ENCODE assay signal across 19 cellular contexts in genomic region chr14:93230539-93230938, GRCh38. TPM values are rescaled to one million over a fixed set of nuclear protein-coding genes. Genes with fewer than 3 reads are reported as not detected.
DNase-seq lines count a peak whose midpoint lies in the region; ATAC-seq and TF ChIP-seq lines count a peak whose summit lies in the region.
"Had no signal": no experiment of that assay in that cellular context is flagged by ENCODE, and none has a peak within 500 bp of the region (broad histone marks: within the 10 kb centered on the region; RNA-seq: fewer than 3 reads in every experiment).

No MANE protein-coding gene starts in this region.

- H3K27ac ChIP-seq in HEK293 (ENCODE audit: extremely low read depth, low read depth, low read length), result no peak overlapping the region
- H3K27ac ChIP-seq: esophagus squamous epithelium, heart right ventricle, parathyroid adenoma, stomach, uterus had no signal

- peaks cover 22% of the 10 kb centered on the region for H3K36me3 Mint-ChIP-seq in activated naive CD4-positive, alpha-beta T cell treated with anti-CD3 and anti-CD28 coated beads for 36 hours (ENCODE audit: low read depth)
- H3K36me3 Mint-ChIP-seq in activated naive CD4-positive, alpha-beta T cell treated with anti-CD3 and anti-CD28 coated beads, Interleukin-2, amount 10 ng/mL, durations not matched to agents 7 days and 5 days, result peaks cover 23% of the 10 kb centered on the region
- H3K36me3 Mint-ChIP-seq in endothelial cell (ENCODE audit: low read depth, unreplicated experiment), result peaks cover 23% of the 10 kb centered on the region
- H3K36me3 Mint-ChIP-seq in stimulated activated naive B cell treated with anti-CD40 and anti-IgM and Interleukin-4, amounts not matched to agents 10 μg/mL and 1 μg/mL and 100 μg/mL, for 72 hours, result peaks cover 29 to 47% of the 10 kb centered on the region in 2 donors

- no peaks in the 10 kb centered on the region for H3K9me3 ChIP-seq in HEK293 (ENCODE audit: control insufficient read depth, insufficient read depth, low read depth, low read length)
- H3K9me3 ChIP-seq: esophagus squamous epithelium, heart right ventricle, stomach, uterus had no signal

- no peaks in the 10 kb centered on the region for H3K9me3 Mint-ChIP-seq in activated naive CD4-positive, alpha-beta T cell treated with anti-CD3 and anti-CD28 coated beads for 36 hours
- H3K9me3 Mint-ChIP-seq in activated naive CD4-positive, alpha-beta T cell treated with anti-CD3 and anti-CD28 coated beads, Interleukin-2, amount 10 ng/mL, durations not matched to agents 7 days and 5 days, result no peaks in the 10 kb centered on the region
- no peaks in the 10 kb centered on the region for H3K9me3 Mint-ChIP-seq in endothelial cell (ENCODE audit: unreplicated experiment)
- H3K9me3 Mint-ChIP-seq in stimulated activated naive B cell treated with anti-CD40 and anti-IgM and Interleukin-4, amounts not matched to agents 10 μg/mL and 1 μg/mL and 100 μg/mL, for 72 hours, result peaks cover 0 to 4% of the 10 kb centered on the region in 2 donors

- no peak for ATAC-seq in stimulated activated naive B cell treated with anti-CD40 and anti-IgM and Interleukin-4, amounts not matched to agents 10 μg/mL and 1 μg/mL and 100 μg/mL, for 72 hours (replicated peaks)

- H3K27me3 Mint-ChIP-seq in activated naive CD4-positive, alpha-beta T cell treated with anti-CD3 and anti-CD28 coated beads for 36 hours (ENCODE audit: low read depth), result peaks cover 9% of the 10 kb centered on the region
- H3K27me3 Mint-ChIP-seq in activated naive CD4-positive, alpha-beta T cell treated with anti-CD3 and anti-CD28 coated beads, Interleukin-2, amount 10 ng/mL, durations not matched to agents 7 days and 5 days, result peaks cover 54% of the 10 kb centered on the region
- peaks cover 4% of the 10 kb centered on the region for H3K27me3 Mint-ChIP-seq in endothelial cell (ENCODE audit: unreplicated experiment)
- H3K27me3 Mint-ChIP-seq in stimulated activated naive B cell treated with anti-CD40 and anti-IgM and Interleukin-4, amounts not matched to agents 10 μg/mL and 1 μg/mL and 100 μg/mL, for 72 hours, result peaks cover 17 to 18% of the 10 kb centered on the region in 2 donors

- no peak overlapping the region for H3K4me3 ChIP-seq in HEK293 (ENCODE audit: low read depth, low read length)
- H3K4me3 ChIP-seq: smooth muscle cell had no signal

- peaks cover 14 to 38% of the 10 kb centered on the region in 2 experiments for H3K36me3 ChIP-seq in HEK293 (ENCODE audit: control insufficient read depth in 2 of 2, insufficient read depth in 1 of 2, low read length in 2 of 2)
- H3K36me3 ChIP-seq: uterus had no signal

- peaks cover 15% of the 10 kb centered on the region for H3K4me1 Mint-ChIP-seq in activated naive CD4-positive, alpha-beta T cell treated with anti-CD3 and anti-CD28 coated beads for 36 hours (ENCODE audit: low read depth)
- H3K4me1 Mint-ChIP-seq in activated naive CD4-positive, alpha-beta T cell treated with anti-CD3 and anti-CD28 coated beads, Interleukin-2, amount 10 ng/mL, durations not matched to agents 7 days and 5 days, result peaks cover 10% of the 10 kb centered on the region
- no peaks in the 10 kb centered on the region for H3K4me1 Mint-ChIP-seq in endothelial cell (ENCODE audit: unreplicated experiment)
- peaks cover 15 to 23% of the 10 kb centered on the region in 2 donors for H3K4me1 Mint-ChIP-seq in stimulated activated naive B cell treated with anti-CD40 and anti-IgM and Interleukin-4, amounts not matched to agents 10 μg/mL and 1 μg/mL and 100 μg/mL, for 72 hours

- TF ChIP-seq CTCF in HEK293 (tag by site-specific recombination; IDR thresholded peaks at IDR 0.05) (no peak), endothelial cell (IDR thresholded peaks at IDR 0.05; ENCODE audit: unreplicated experiment) (no peak)

- 0 out of 2 replicates have a peak, but pooled peaks cover 3% of the 10 kb centered on the region for H3K4me1 ChIP-seq in HEK293 (ENCODE audit: control insufficient read depth, insufficient read depth, low read length)
- H3K4me1 ChIP-seq: uterus had no signal

- CTCF ChIA-PET in activated naive CD4-positive, alpha-beta T cell treated with anti-CD3 and anti-CD28 coated beads for 36 hours (lab: Charles Lee), result interaction anchor here (1.2 kb wide), 1 partner anchor 23 kb away, joined by 3 read pairs; the partner anchor contains the start of genes GON7 and UBR7
- CTCF ChIA-PET in activated naive CD4-positive, alpha-beta T cell treated with anti-CD3 and anti-CD28 coated beads, Interleukin-2, amount 10 ng/mL, durations not matched to agents 7 days and 5 days (lab: Charles Lee), result interaction anchor here (0.6 kb wide), 1 partner anchor 54 kb away, joined by 3 read pairs; no protein-coding TSS in a partner anchor
- CTCF ChIA-PET in HEK293 (lab: Yijun Ruan, JAX), result no interaction called here

- peak overlapping the region; percentile 67 for H3K4me3 Mint-ChIP-seq in activated naive CD4-positive, alpha-beta T cell treated with anti-CD3 and anti-CD28 coated beads for 36 hours
- no peak overlapping the region for H3K4me3 Mint-ChIP-seq in activated naive CD4-positive, alpha-beta T cell treated with anti-CD3 and anti-CD28 coated beads, Interleukin-2, amount 10 ng/mL, durations not matched to agents 7 days and 5 days
- H3K4me3 Mint-ChIP-seq in endothelial cell (ENCODE audit: unreplicated experiment), result peak overlapping the region; percentile 19
- H3K4me3 Mint-ChIP-seq in stimulated activated naive B cell treated with anti-CD40 and anti-IgM and Interleukin-4, amounts not matched to agents 10 μg/mL and 1 μg/mL and 100 μg/mL, for 72 hours, result peak overlapping the region; percentile 69 to 81

- no peak overlapping the region for H3K27ac Mint-ChIP-seq in activated naive CD4-positive, alpha-beta T cell treated with anti-CD3 and anti-CD28 coated beads for 36 hours
- H3K27ac Mint-ChIP-seq in activated naive CD4-positive, alpha-beta T cell treated with anti-CD3 and anti-CD28 coated beads, Interleukin-2, amount 10 ng/mL, durations not matched to agents 7 days and 5 days, result no peak overlapping the region
- H3K27ac Mint-ChIP-seq in endothelial cell (ENCODE audit: unreplicated experiment), result peak overlapping the region; percentile 37
- peak overlapping the region; percentile 53 for H3K27ac Mint-ChIP-seq in stimulated activated naive B cell treated with anti-CD40 and anti-IgM and Interleukin-4, amounts not matched to agents 10 μg/mL and 1 μg/mL and 100 μg/mL, for 72 hours

- no peak for DNase-seq in activated naive CD4-positive, alpha-beta T cell treated with anti-CD3 and anti-CD28 coated beads for 36 hours
- DNase-seq in activated naive CD4-positive, alpha-beta T cell treated with anti-CD3 and anti-CD28 coated beads, Interleukin-2, amount 10 ng/mL, durations not matched to agents 7 days and 5 days, result no peak
- DNase-seq in endothelial cell (ENCODE audit: low spot score) (no peak), nucleus accumbens (lab: John Stamatoyannopoulos, UW) (no peak), HCEC 1CT (no peak)
- DNase-seq in stimulated activated naive B cell treated with anti-CD40 and anti-IgM and Interleukin-4, amounts not matched to agents 10 μg/mL and 1 μg/mL and 100 μg/mL, for 72 hours, result no peak
- DNase-seq in stimulated activated CD4-positive, alpha-beta T cell treated with anti-CD3 and anti-CD28 coated beads, Interleukin-1b, Interleukin-23, amount 100 ng/mL, for 48 hours, result no peak
- DNase-seq: activated CD4-positive, alpha-beta T cell treated with anti-CD3 and anti-CD28 coated beads for 48 hours; DMS 273 treated with DMSO at 0.1 percent for 48 hours; esophagus squamous epithelium; kidney; NCI-H1048; stomach; T-helper 9 cell; uterus had no signal

- POLR2A ChIA-PET in HEK293 (lab: Yijun Ruan, JAX), result interaction anchor here (0.8 kb wide), 1 partner anchor 24 kb away, joined by 3 read pairs; the partner anchor contains the start of genes GON7 and UBR7

- intact Hi-C loops in activated naive CD4-positive, alpha-beta T cell treated with anti-CD3 and anti-CD28 coated beads for 36 hours (cut with micrococcal nuclease), result loop anchor here (10.0 kb wide), 1 partner anchor 104 kb away; the partner anchor contains the start of gene BTBD7

TF ChIP-seq in HEK293, 187 proteins besides CTCF, POLR2A, EP300 and RAD21:
- TF ChIP-seq, protein P1, sequence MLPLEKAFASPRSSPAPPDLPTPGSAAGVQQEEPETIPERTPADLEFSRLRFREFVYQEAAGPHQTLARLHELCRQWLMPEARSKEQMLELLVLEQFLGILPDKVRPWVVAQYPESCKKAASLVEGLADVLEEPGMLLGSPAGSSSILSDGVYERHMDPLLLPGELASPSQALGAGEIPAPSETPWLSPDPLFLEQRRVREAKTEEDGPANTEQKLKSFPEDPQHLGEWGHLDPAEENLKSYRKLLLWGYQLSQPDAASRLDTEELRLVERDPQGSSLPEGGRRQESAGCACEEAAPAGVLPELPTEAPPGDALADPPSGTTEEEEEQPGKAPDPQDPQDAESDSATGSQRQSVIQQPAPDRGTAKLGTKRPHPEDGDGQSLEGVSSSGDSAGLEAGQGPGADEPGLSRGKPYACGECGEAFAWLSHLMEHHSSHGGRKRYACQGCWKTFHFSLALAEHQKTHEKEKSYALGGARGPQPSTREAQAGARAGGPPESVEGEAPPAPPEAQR (tag by site-specific recombination; IDR thresholded peaks at IDR 0.05), result no peak
- TF ChIP-seq AEBP2 (tag by site-specific recombination; IDR thresholded peaks at IDR 0.05; ENCODE audit: borderline replicate concordance) (no peak), KLF9 (tag by site-specific recombination; IDR thresholded peaks at IDR 0.05; ENCODE audit: low read depth) (peak; percentile 39; the same call in 1 of the 2 replicates)

RNA-seq across cellular contexts. Expression of gene UBR7, which starts 23.5 kb away (rescaled TPM):
- 10 to 100 TPM; 43.0 to 45.0 TPM for total RNA-seq in activated naive CD4-positive, alpha-beta T cell treated with anti-CD3 and anti-CD28 coated beads for 36 hours
- total RNA-seq in endothelial cell (ENCODE audit: unreplicated experiment), result 35.8 TPM

RNA-seq across cellular contexts. Expression of gene GON7, which starts 23.7 kb away (rescaled TPM):
- total RNA-seq in activated naive CD4-positive, alpha-beta T cell treated with anti-CD3 and anti-CD28 coated beads for 36 hours, result 1 to 10 TPM; 4.8 to 7.0 TPM
- 15.5 TPM for total RNA-seq in endothelial cell (ENCODE audit: unreplicated experiment)

RNA-seq across cellular contexts. Expression of gene LYSET, which starts 45.4 kb away (rescaled TPM):
- 10 to 100 TPM; 11.4 to 11.6 TPM for total RNA-seq in activated naive CD4-positive, alpha-beta T cell treated with anti-CD3 and anti-CD28 coated beads for 36 hours
- 13.6 TPM for total RNA-seq in endothelial cell (ENCODE audit: unreplicated experiment)

RNA-seq across cellular contexts. Expression of gene MOAP1, which starts 45.8 kb away (rescaled TPM):
- total RNA-seq in activated naive CD4-positive, alpha-beta T cell treated with anti-CD3 and anti-CD28 coated beads for 36 hours, result 10 to 100 TPM; 11.9 to 13.1 TPM
- 22.4 TPM for total RNA-seq in endothelial cell (ENCODE audit: unreplicated experiment)

Comparison
In these comparisons a context has a peak if more than half of its experiments do, and no peak if none do; other contexts are left out.
1. H3K27ac Mint-ChIP-seq: peak in endothelial cell (single experiment) and stimulated activated naive B cell treated with anti-CD40 and anti-IgM and Interleukin-4, amounts not matched to agents 10 μg/mL and 1 μg/mL and 100 μg/mL, for 72 hours (single experiment); none in activated naive CD4-positive, alpha-beta T cell treated with anti-CD3 and anti-CD28 coated beads for 36 hours (single experiment) and activated naive CD4-positive, alpha-beta T cell treated with anti-CD3 and anti-CD28 coated beads, Interleukin-2, amount 10 ng/mL, durations not matched to agents 7 days and 5 days (single experiment).